In genomic region chr17:37661372-37662014, GRCh38 we compare ENCODE assay signal across 24 cellular contexts. TPM values are rescaled to one million over a fixed set of nuclear protein-coding genes. Genes with fewer than 3 reads are reported as not detected.
A peak's percentile ranks its signal among the peaks of the same experiment; 100 is the strongest.
DNase-seq lines count a peak whose midpoint lies in the region; ATAC-seq, FAIRE-seq and TF ChIP-seq lines count a peak whose summit lies in the region.
"Had no signal": no experiment of that assay in that cellular context is flagged by ENCODE, and none has a peak within 500 bp of the region (broad histone marks: within the 10 kb centered on the region; RNA-seq: fewer than 3 reads in every experiment).

No MANE protein-coding gene starts in this region.

- H3K9me2 ChIP-seq in Loucy (replicated peaks; ENCODE audit: low read depth, low read length): no peaks in the 10 kb centered on the region

- H3K27me3 ChIP-seq in Loucy (ENCODE audit: insufficient read depth, low read length, poor library complexity, severe bottlenecking) (no peaks in the 10 kb centered on the region), brain microvascular endothelial cell (replicated peaks) (no peaks in the 10 kb centered on the region), osteoblast (ENCODE audit: insufficient read depth, low read length) (peaks cover 5% of the 10 kb centered on the region)
- H3K27me3 ChIP-seq: SJCRH30, vagina had no signal

- H3K4me2 ChIP-seq in Loucy (ENCODE audit: low read depth, low read length, poor library complexity, severe bottlenecking) (no peak overlapping the region), osteoblast (ENCODE audit: insufficient read depth, low read length) (no peak overlapping the region)

- no peaks in the 10 kb centered on the region for H3K36me3 ChIP-seq in Loucy (ENCODE audit: insufficient read depth, low read length)
- H3K36me3 ChIP-seq in brain microvascular endothelial cell (replicated peaks): no peaks in the 10 kb centered on the region
- no peaks in the 10 kb centered on the region for H3K36me3 ChIP-seq in osteoblast (ENCODE audit: insufficient read depth, low read length)
- H3K36me3 ChIP-seq: SJCRH30, vagina had no signal

- no peaks in the 10 kb centered on the region for H3K4me1 ChIP-seq in Loucy (ENCODE audit: insufficient read depth, low read length, poor library complexity, severe bottlenecking)
- H3K4me1 ChIP-seq in osteoblast (ENCODE audit: insufficient read depth, low read length): no peaks in the 10 kb centered on the region
- H3K4me1 ChIP-seq: SJCRH30, vagina had no signal

- no peak overlapping the region for H2AFZ ChIP-seq in Loucy (ENCODE audit: low read length)
- H2AFZ ChIP-seq in osteoblast (ENCODE audit: low read length): no peak overlapping the region

- H3K9me3 ChIP-seq in Loucy (ENCODE audit: insufficient read depth, low read depth, low read length) (no peaks in the 10 kb centered on the region), osteoblast (ENCODE audit: low read depth, low read length) (no peaks in the 10 kb centered on the region)
- H3K9me3 ChIP-seq: SJCRH30, vagina had no signal

- H4K20me1 ChIP-seq in Loucy (ENCODE audit: insufficient read depth, low read length, poor library complexity, severe bottlenecking) (no peaks in the 10 kb centered on the region), osteoblast (ENCODE audit: insufficient read depth, low read length) (no peaks in the 10 kb centered on the region)

- H3K79me2 ChIP-seq in Loucy (ENCODE audit: insufficient read depth, low read length): no peaks in the 10 kb centered on the region
- H3K79me2 ChIP-seq in osteoblast (ENCODE audit: insufficient read depth, low read length): no peaks in the 10 kb centered on the region

- peak; percentile 40; the same call in 1 of the 2 replicates for TF ChIP-seq CTCF in Loucy (conservative IDR thresholded peaks at IDR 0.05; ENCODE audit: low read length)
- peak; percentile 40 for TF ChIP-seq CTCF in brain microvascular endothelial cell (IDR thresholded peaks at IDR 0.05; ENCODE audit: low read depth, low read length, missing control alignments)
- peak; percentile 19 for TF ChIP-seq CTCF in osteoblast (IDR thresholded peaks at IDR 0.05; ENCODE audit: extremely low read depth, low read depth, low read length)

- no peak for TF ChIP-seq POLR2A in GM12892 (IDR thresholded peaks at IDR 0.05; ENCODE audit: low read depth, low read length)

- no peak for FAIRE-seq in GM12892 (lab: Jason Lieb, UNC)
- FAIRE-seq: G401.6, islet of Langerhans had no signal

- H3K27ac ChIP-seq in brain microvascular endothelial cell (no peak overlapping the region), osteoblast (ENCODE audit: low read depth, low read length) (no peak overlapping the region)
- H3K27ac ChIP-seq: SJCRH30, vagina had no signal

- no peak for ATAC-seq in HG03432 (IDR thresholded peaks at IDR 0.05; ENCODE audit: unreplicated experiment)
- ATAC-seq in GM18858 (IDR thresholded peaks at IDR 0.05; ENCODE audit: unreplicated experiment): no peak

- no peak overlapping the region for H3K9ac ChIP-seq in Loucy (ENCODE audit: low read depth, low read length, poor library complexity, severe bottlenecking)

- DNase-seq in DMS53 (lab: John Stamatoyannopoulos, UW) (peak; percentile 26), DMS53 treated with DMSO at 0.1 percent for 48 hours (lab: John Stamatoyannopoulos, UW; ENCODE audit: unreplicated experiment) (no peak), brain microvascular endothelial cell (no peak), osteoblast (ENCODE audit: insufficient read length, low spot score, missing footprints) (no peak), GM12892 (ENCODE audit: insufficient read length) (no peak)
- DNase-seq: 8988T; activated CD4-positive, alpha-beta T cell treated with anti-CD3 and anti-CD28 coated beads, Interleukin-2, amount 50 U/mL, for 1 hour; activated CD8-positive, alpha-beta memory T cell treated with anti-CD3 and anti-CD28 coated beads, Interleukin-2, amount 50 U/mL, for 4 hours; activated effector memory CD4-positive, alpha-beta T cell treated with anti-CD3 and anti-CD28 coated beads, Interleukin-2, amount 50 U/mL, for 16 hours; foreskin melanocyte; hippocampal formation; Kasumi-1; NCI-H1092 treated with DMSO at 0.1 percent for 48 hours; NCI-H2081; NCI-H510A; occipital lobe; SJCRH30; stimulated activated CD8-positive, alpha-beta memory T cell treated with anti-CD3 and anti-CD28 coated beads, Interleukin-4, amount 100 ng/mL, for 48 hours had no signal

- H3K4me3 ChIP-seq in Loucy (ENCODE audit: low read length, poor library complexity, severe bottlenecking) (no peak overlapping the region), brain microvascular endothelial cell (ENCODE audit: low read depth, low read length) (no peak overlapping the region), osteoblast (ENCODE audit: insufficient read depth, low read length) (no peak overlapping the region)
- H3K4me3 ChIP-seq: SJCRH30, vagina had no signal

- H3F3A ChIP-seq in Loucy (ENCODE audit: low read depth): no peaks in the 10 kb centered on the region

- in situ Hi-C loops in brain microvascular endothelial cell (cut with HindIII; ENCODE audit: low pct_ligation_motif_present, low sequenced_read_pairs): no loop called here

RNA-seq across cellular contexts. Expression of gene DDX52, which starts 18.2 kb away (rescaled TPM):
- total RNA-seq in osteoblast: 29.2 and 29.3 TPM in 2 replicates
- polyA plus RNA-seq in GM12892 (2012; ENCODE audit: missing spikeins): 17.6 TPM

RNA-seq across cellular contexts. Expression of gene SYNRG, which starts 52.3 kb away (rescaled TPM):
- total RNA-seq in osteoblast: 23.9 and 24.8 TPM in 2 replicates
- 18.5 TPM for polyA plus RNA-seq in GM12892 (2012; ENCODE audit: missing spikeins)
